In genomic region chr12:69059465-69060457, GRCh38 we compare ENCODE assay signal across 10 cellular contexts.
DNase-seq lines count a peak whose midpoint lies in the region; ATAC-seq and TF ChIP-seq lines count a peak whose summit lies in the region.
"Had no signal": no experiment of that assay in that cellular context is flagged by ENCODE, and none has a peak within 500 bp of the region (broad histone marks: within the 10 kb centered on the region; RNA-seq: fewer than 3 reads in every experiment).

No MANE protein-coding gene starts in this region.

- H3K36me3 ChIP-seq in IMR-90 (ENCODE audit: control insufficient read depth, insufficient read depth, low read length), result no peaks in the 10 kb centered on the region
- H3K36me3 ChIP-seq in body of pancreas (replicated peaks in 1 of 2; ENCODE audit: insufficient read depth in 1 of 2, low read depth in 2 of 2), result no peaks in the 10 kb centered on the region

- no TSS peak for BruUV-seq in IMR-90 (replicated peaks; lab: Mats Ljungman, UMichigan)

- peak overlapping the region; percentile 89 for H2AK5ac ChIP-seq in IMR-90 (ENCODE audit: low read depth, low read length)

- no peak overlapping the region for H2AK9ac ChIP-seq in IMR-90 (replicated peaks; ENCODE audit: low read depth, low read length, poor library complexity)

- H3K79me1 ChIP-seq in IMR-90 (ENCODE audit: low read depth in 1 of 2, low read length in 2 of 2), result 0 out of 4 replicates have a peak, but pooled peaks cover 0 to 4% of the 10 kb centered on the region in 2 experiments

- H3K4ac ChIP-seq in IMR-90 (ENCODE audit: low read depth, low read length), result peak overlapping the region; percentile 67; the same call in 1 of the 2 replicates

- ATAC-seq in IMR-90 (ENCODE audit: low read depth) (peak; percentile 73), GM18909 (IDR thresholded peaks at IDR 0.05; ENCODE audit: poor library complexity, unreplicated experiment) (no peak), body of pancreas (no peak), GM19351 (IDR thresholded peaks at IDR 0.05; ENCODE audit: unreplicated experiment) (no peak), GM21423 (IDR thresholded peaks at IDR 0.05; ENCODE audit: unreplicated experiment) (no peak)
- ATAC-seq: left cardiac atrium had no signal

- TF ChIP-seq POLR2A in IMR-90 (IDR thresholded peaks at IDR 0.05; ENCODE audit: low read depth, low read length) (no peak), body of pancreas (IDR thresholded peaks at IDR 0.05) (no peak)

- peak overlapping the region; percentile 39; the same call in 1 of the 2 replicates for H3K27ac ChIP-seq in IMR-90 (ENCODE audit: insufficient read depth, low read length)
- H3K27ac ChIP-seq in body of pancreas, result no peak overlapping the region

- H2BK20ac ChIP-seq in IMR-90 (ENCODE audit: low read depth, low read length), result peak overlapping the region; percentile 82

- H2BK5ac ChIP-seq in IMR-90 (ENCODE audit: low read depth, low read length, poor library complexity, severe bottlenecking), result peak overlapping the region; percentile 82

- CTCF ChIA-PET in IMR-90 (lab: Yijun Ruan, JAX), result interaction anchor here (1.1 kb wide), 1 partner anchor 10 kb away, joined by 5 read pairs; no protein-coding TSS in a partner anchor

- no peak for TF ChIP-seq CTCF in IMR-90 (conservative IDR thresholded peaks at IDR 0.05; ENCODE audit: low read depth, low read length)
- no peak for TF ChIP-seq CTCF in body of pancreas (IDR thresholded peaks at IDR 0.05)

- intact Hi-C loops in IMR-90 (cut with micrococcal nuclease) (loop anchor here (5.0 kb wide), 1 partner anchor 97 kb away; no protein-coding TSS in a partner anchor), body of pancreas (cut with DNase I) (no loop called here)

- H3K23ac ChIP-seq in IMR-90 (ENCODE audit: low read depth, low read length), result no peak overlapping the region

- H3K9me1 ChIP-seq in IMR-90 (ENCODE audit: insufficient read depth, low read length), result peaks cover 5% of the 10 kb centered on the region

- H3K9me3 ChIP-seq in IMR-90 (ENCODE audit: control insufficient read depth, insufficient read depth, low read length), result no peaks in the 10 kb centered on the region
- H3K9me3 ChIP-seq in body of pancreas, result no peaks in the 10 kb centered on the region

- H4K5ac ChIP-seq in IMR-90 (ENCODE audit: low read depth, low read length), result peak overlapping the region; percentile 60; the same call in 1 of the 2 replicates

- H2BK15ac ChIP-seq in IMR-90 (ENCODE audit: low read depth, low read length), result peak overlapping the region; percentile 79; the same call in 1 of the 3 replicates

- in situ Hi-C loops in IMR-90 (cut with MboI; ENCODE audit: low sequenced_read_pairs), result no loop called here

- WGBS in IMR-90 (ENCODE audit: extremely low coverage in 2 of 2, insufficient read length in 1 of 2), 2 experiments, result 100% methylated on average over 2 of the region's 8 CpGs; no CpG with 5 or more reads in 1 of the 2 experiments
- 93 to 94% methylated on average over 8 of the region's 8 CpGs for WGBS in body of pancreas, 2 donors

- H4K91ac ChIP-seq in IMR-90 (ENCODE audit: insufficient read depth, low read depth, low read length), result peak overlapping the region; percentile 62; the same call in 1 of the 2 replicates

- H3K4me2 ChIP-seq in IMR-90 (ENCODE audit: low read depth, low read length), result no peak overlapping the region

- no peak overlapping the region for H3K9ac ChIP-seq in IMR-90 (ENCODE audit: low read depth, low read length)

- H3K56ac ChIP-seq in IMR-90 (ENCODE audit: extremely low read depth, insufficient read depth, low read length), result no peak overlapping the region

- H3K18ac ChIP-seq in IMR-90 (ENCODE audit: low read depth, low read length), result peak overlapping the region; percentile 81; the same call in 1 of the 2 replicates

- no peak for TF ChIP-seq RAD21 in IMR-90 (IDR thresholded peaks at IDR 0.05; ENCODE audit: low read length)

- H3K4me3 ChIP-seq in IMR-90 (ENCODE audit: insufficient read depth, low read depth, low read length) (no peak overlapping the region), body of pancreas (no peak overlapping the region)

- dilution Hi-C loops in IMR-90 (cut with HindIII; ENCODE audit: low sequenced_read_pairs, unreplicated experiment), result no loop called here

- H3K4me1 ChIP-seq in IMR-90 (ENCODE audit: control insufficient read depth, insufficient read depth, low read length) (peaks cover 16% of the 10 kb centered on the region), body of pancreas (peaks cover 35% of the 10 kb centered on the region)

- H3K27me3 ChIP-seq in IMR-90 (ENCODE audit: control insufficient read depth, insufficient read depth, low read length) (no peaks in the 10 kb centered on the region), body of pancreas (no peaks in the 10 kb centered on the region)

- no peak overlapping the region for H2AFZ ChIP-seq in IMR-90 (replicated peaks; ENCODE audit: low read length, poor library complexity)

- POLR2A ChIA-PET in IMR-90 (lab: Charles Lee; ENCODE audit: unreplicated experiment), result no interaction called here

- 0 out of 2 replicates have a peak overlapping the region, but pooled peaks have one; percentile 33 for H3K14ac ChIP-seq in IMR-90 (replicated peaks; ENCODE audit: low read depth, low read length)

- DNase-seq in AML-193 (lab: John Stamatoyannopoulos, UW), result peak; percentile 66 to 68
- peak; percentile 96 for DNase-seq in IMR-90
- DNase-seq in activated T-cell treated with anti-CD3 and anti-CD28 coated beads, Interleukin-2, amount 50 U/mL, for 48 hours, result peak; percentile 57 to 59
- DNase-seq in kidney glomerular epithelial cell (lab: John Stamatoyannopoulos, UW), result peak; percentile 55
- DNase-seq in body of pancreas, result no peak
- DNase-seq: H9, left cardiac atrium had no signal

- peak overlapping the region; percentile 32 to 41; a peak in 2 of 4 replicates for H4K8ac ChIP-seq in IMR-90 (ENCODE audit: low read depth in 2 of 2, low read length in 2 of 2)

- H2BK120ac ChIP-seq in IMR-90 (ENCODE audit: low read depth, low read length), result peak overlapping the region; percentile 75

- no peaks in the 10 kb centered on the region for H4K20me1 ChIP-seq in IMR-90 (ENCODE audit: insufficient read depth, low read length)

TF ChIP-seq in IMR-90, 13 proteins besides CTCF, POLR2A, EP300 and RAD21:
- peak; percentile 39; the same call in 1 of the 2 replicates for TF ChIP-seq BHLHE40 (IDR thresholded peaks at IDR 0.05; ENCODE audit: low read depth, low read length)
- TF ChIP-seq SMC3 (IDR thresholded peaks at IDR 0.05; ENCODE audit: low read depth, low read length), result no peak
- no peak for TF ChIP-seq MAFK (IDR thresholded peaks at IDR 0.05; ENCODE audit: low read depth, low read length)
- no peak for TF ChIP-seq ELK1 (IDR thresholded peaks at IDR 0.05; ENCODE audit: borderline replicate concordance, low read depth, low read length)
- no peak for TF ChIP-seq USF2 (IDR thresholded peaks at IDR 0.05; ENCODE audit: low read depth, low read length)
- peak; percentile 84 for TF ChIP-seq FOS (IDR thresholded peaks at IDR 0.05; ENCODE audit: low read depth, low read length)
- TF ChIP-seq CEBPB (IDR thresholded peaks at IDR 0.05; ENCODE audit: low read depth, low read length), result peak; percentile 73
- TF ChIP-seq RCOR1 (IDR thresholded peaks at IDR 0.05; ENCODE audit: insufficient replicate concordance, low read length), result peak; percentile 38
- TF ChIP-seq RFX5 (IDR thresholded peaks at IDR 0.05; ENCODE audit: low read depth, low read length), result no peak
- TF ChIP-seq NFE2L2 (IDR thresholded peaks at IDR 0.05; ENCODE audit: low read depth, low read length), result peak; percentile 16; the same call in 1 of the 2 replicates
- TF ChIP-seq MAZ (IDR thresholded peaks at IDR 0.05; ENCODE audit: borderline replicate concordance, low read depth, low read length), result no peak

Comparison
In these comparisons a context has a peak if more than half of its experiments do, and no peak if none do; other contexts are left out.
1. DNase-seq: peak in AML-193 (2 of 2), IMR-90 (single experiment), activated T-cell treated with anti-CD3 and anti-CD28 coated beads, Interleukin-2, amount 50 U/mL, for 48 hours (2 of 2) and kidney glomerular epithelial cell (single experiment); none in body of pancreas (0 of 4).